8 cellular contexts compared by ENCODE assay signal in the genomic region with DNA sequence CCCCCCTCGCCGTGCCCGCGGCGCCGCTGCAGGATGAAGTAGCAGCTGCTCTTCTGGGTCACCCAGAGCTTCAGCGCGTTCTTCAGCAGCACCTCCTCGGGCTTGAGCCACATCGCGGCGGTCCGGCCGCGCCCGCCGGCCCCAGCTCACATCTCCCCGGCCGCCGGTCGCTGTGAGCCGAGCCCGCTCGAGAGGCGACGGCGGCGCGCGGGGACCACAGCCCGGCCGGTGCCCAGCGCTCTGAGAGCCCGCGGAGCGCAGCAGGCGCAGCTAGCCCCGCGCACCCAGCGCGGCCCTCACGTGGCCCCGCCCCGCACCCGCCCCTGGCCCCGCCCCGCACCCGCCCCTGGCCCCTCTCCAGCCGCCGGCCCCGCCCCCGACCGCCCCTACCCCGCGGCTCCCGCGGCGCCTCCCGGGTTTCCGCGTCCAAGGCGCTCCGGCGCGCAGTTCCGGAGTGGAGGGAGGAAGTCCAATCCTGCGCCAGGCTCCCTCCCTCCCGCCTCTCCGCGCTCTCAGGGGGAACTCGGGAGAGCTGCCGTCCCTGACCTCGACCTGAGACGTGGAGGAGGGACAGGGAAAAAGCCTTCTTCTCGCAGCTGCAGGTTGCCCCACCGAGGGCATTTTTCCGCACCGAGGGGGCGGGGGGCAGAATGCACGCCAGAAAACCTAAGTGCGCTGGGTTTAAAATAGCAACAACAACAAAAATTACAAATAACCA. TPM values are rescaled to one million over a fixed set of nuclear protein-coding genes. Genes with fewer than 3 reads are reported as not detected.
A peak's percentile ranks its signal among the peaks of the same experiment; 100 is the strongest.
DNase-seq lines count a peak whose midpoint lies in the region; ATAC-seq, FAIRE-seq and TF ChIP-seq lines count a peak whose summit lies in the region.

TSS of gene TBC1D8 (minus strand) at position 242 of the 718 bp plus-strand sequence. CDS start at position 113, 129 bp downstream.

- H3K27ac Mint-ChIP-seq in IgD-negative memory B cell (peak within 1 kb of the TSS in 1 of 3 donors; percentile 24), neural crest cell (ENCODE audit: unreplicated experiment) (no peak within 1 kb of the TSS)
- peak within 1 kb of the TSS in 1 of 2 donors; percentile 86 for H3K27ac Mint-ChIP-seq in stimulated activated naive CD8-positive, alpha-beta T cell treated with anti-CD3 and anti-CD28 coated beads, Interleukin-15, amount 100 ng/mL, for 72 hours

- H3K27me3 Mint-ChIP-seq in IgD-negative memory B cell (peaks cover 19% of the 10 kb centered on the region), neural crest cell (ENCODE audit: low read depth) (peaks cover 57% of the 10 kb centered on the region)
- peaks cover 52% of the 10 kb centered on the region for H3K27me3 Mint-ChIP-seq in stimulated activated naive CD8-positive, alpha-beta T cell treated with anti-CD3 and anti-CD28 coated beads, Interleukin-15, amount 100 ng/mL, for 72 hours

- no peak for TF ChIP-seq CTCF in D721Med (IDR thresholded peaks at IDR 0.05; ENCODE audit: insufficient read depth, missing control alignments)
- no peak for TF ChIP-seq CTCF in foreskin keratinocyte (conservative IDR thresholded peaks at IDR 0.05)
- no peak for TF ChIP-seq CTCF in neural crest cell (conservative IDR thresholded peaks at IDR 0.05)

- H3K9me3 Mint-ChIP-seq in IgD-negative memory B cell (no peaks in the 10 kb centered on the region), neural crest cell (no peaks in the 10 kb centered on the region)
- H3K9me3 Mint-ChIP-seq in stimulated activated naive CD8-positive, alpha-beta T cell treated with anti-CD3 and anti-CD28 coated beads, Interleukin-15, amount 100 ng/mL, for 72 hours, result no peaks in the 10 kb centered on the region

- H3K27ac ChIP-seq in foreskin keratinocyte, result peak within 1 kb of the TSS; percentile 71

- peaks cover 14 to 19% (median 15%) of the 10 kb centered on the region in 3 donors for H3K4me1 Mint-ChIP-seq in IgD-negative memory B cell
- peaks cover 25% of the 10 kb centered on the region for H3K4me1 Mint-ChIP-seq in neural crest cell
- peaks cover 31% of the 10 kb centered on the region for H3K4me1 Mint-ChIP-seq in stimulated activated naive CD8-positive, alpha-beta T cell treated with anti-CD3 and anti-CD28 coated beads, Interleukin-15, amount 100 ng/mL, for 72 hours

- H3K4me1 ChIP-seq in foreskin keratinocyte, result peaks cover 6% of the 10 kb centered on the region

- ATAC-seq in GM21515 (IDR thresholded peaks at IDR 0.05; ENCODE audit: unreplicated experiment) (peak; percentile 72), foreskin keratinocyte (peak; percentile 84)
- ATAC-seq in stimulated activated naive CD8-positive, alpha-beta T cell treated with anti-CD3 and anti-CD28 coated beads, Interleukin-15, amount 100 ng/mL, for 72 hours, result peak; percentile 90

- DNase-seq in D721Med (ENCODE audit: insufficient read length, low spot score), result peak; percentile 50
- DNase-seq in SHP77 (lab: John Stamatoyannopoulos, UW), result peak; percentile 82 to 93
- peak; percentile 63 for DNase-seq in activated naive CD4-positive, alpha-beta T cell treated with Interleukin-2 at 50 U/mL for 16 hours
- peak in 1 of 2 donors; percentile 41 for DNase-seq in foreskin keratinocyte
- peak; percentile 78 for DNase-seq in neural crest cell (ENCODE audit: low read depth, low spot score)
- peak; percentile 51 to 61 for DNase-seq in stimulated activated naive CD8-positive, alpha-beta T cell treated with anti-CD3 and anti-CD28 coated beads, Interleukin-15, amount 100 ng/mL, for 72 hours

- peaks cover 5% of the 10 kb centered on the region for H3K36me3 Mint-ChIP-seq in IgD-negative memory B cell
- H3K36me3 Mint-ChIP-seq in neural crest cell (ENCODE audit: low read depth), result no peaks in the 10 kb centered on the region

- FAIRE-seq in D721Med (lab: Jason Lieb, UNC), result no peak

- H3K27me3 ChIP-seq in foreskin keratinocyte, result no peaks in the 10 kb centered on the region

- H3K4me3 Mint-ChIP-seq in IgD-negative memory B cell, result peak within 1 kb of the TSS; percentile 84 to 95 (median 89)
- H3K4me3 Mint-ChIP-seq in neural crest cell, result peak within 1 kb of the TSS; percentile 87
- peak within 1 kb of the TSS; percentile 82 to 88 for H3K4me3 Mint-ChIP-seq in stimulated activated naive CD8-positive, alpha-beta T cell treated with anti-CD3 and anti-CD28 coated beads, Interleukin-15, amount 100 ng/mL, for 72 hours

RNA-seq across cellular contexts. Expression of gene TBC1D8, which starts in this region (rescaled TPM):
- polyA plus RNA-seq in IgD-negative memory B cell (0.78 TPM), foreskin keratinocyte (2.3 and 3.0 TPM in 2 replicates)
- total RNA-seq in foreskin keratinocyte (7.4 and 8.3 TPM in 2 replicates), neural crest cell (7.8 and 8.8 TPM in 2 replicates)
